Comparison of ENCODE assay signal across 20 cellular contexts in genomic region chr9:4588721-4589120, GRCh38.
DNase-seq lines count a peak whose midpoint lies in the region; ATAC-seq, FAIRE-seq and TF ChIP-seq lines count a peak whose summit lies in the region.
"Had no signal": no experiment of that assay in that cellular context is flagged by ENCODE, and none has a peak within 500 bp of the region (broad histone marks: within the 10 kb centered on the region; RNA-seq: fewer than 3 reads in every experiment).

No MANE protein-coding gene starts in this region.

- H3K27me3 Mint-ChIP-seq in WTC11 (ENCODE audit: low read depth) = no peaks in the 10 kb centered on the region
- H3K27me3 Mint-ChIP-seq: CD4-positive, alpha-beta memory T cell had no signal

- no peaks in the 10 kb centered on the region for H3K36me3 Mint-ChIP-seq in WTC11
- H3K36me3 Mint-ChIP-seq: CD14-positive monocyte; CD4-positive, alpha-beta memory T cell had no signal

- no peak overlapping the region for H3K9ac ChIP-seq in endothelial cell of umbilical vein (replicated peaks; ENCODE audit: extremely low read depth, insufficient read depth, low read length)
- H3K9ac ChIP-seq: BLaER1 had no signal

- H3K27ac Mint-ChIP-seq in WTC11 = peak overlapping the region; percentile 84; the same call in 1 of the 2 replicates
- H3K27ac Mint-ChIP-seq: CD14-positive monocyte, GM23338 had no signal

- no peak for TF ChIP-seq POLR2A in endothelial cell of umbilical vein (IDR thresholded peaks at IDR 0.05; ENCODE audit: low read depth, low read length)
- TF ChIP-seq POLR2A in thyroid gland (IDR thresholded peaks at IDR 0.05) = peak in 1 of 2 donors; percentile 24

- H3K36me3 ChIP-seq in endothelial cell of umbilical vein (ENCODE audit: control insufficient read depth in 2 of 2, extremely low read depth in 1 of 2, insufficient read depth in 2 of 2, low read length in 2 of 2) (no peaks in the 10 kb centered on the region), left lung (peaks cover 0 to 5% of the 10 kb centered on the region in 2 donors), thyroid gland (peaks cover 0 to 4% of the 10 kb centered on the region in 2 donors)
- H3K36me3 ChIP-seq: BLaER1 had no signal

- no peak for TF ChIP-seq CTCF in WTC11 (IDR thresholded peaks at IDR 0.05)
- no peak for TF ChIP-seq CTCF in endothelial cell of umbilical vein (IDR thresholded peaks at IDR 0.05; ENCODE audit: extremely low read depth in 1 of 2, insufficient read depth in 1 of 2, low read depth in 1 of 2, low read length in 2 of 2)
- TF ChIP-seq CTCF in left lung (IDR thresholded peaks at IDR 0.05) = no peak
- TF ChIP-seq CTCF in thyroid gland (IDR thresholded peaks at IDR 0.05) = no peak

- FAIRE-seq in endothelial cell of umbilical vein (lab: Jason Lieb, UNC) = no peak
- FAIRE-seq: GM12892, GM18507, H54, HepG2 had no signal

- WGBS in thyroid gland, 2 donors = 11 to 27% methylated on average over 2 of the region's 2 CpGs

- H3K4me3 ChIP-seq in endothelial cell of umbilical vein (replicated peaks in 1 of 3; ENCODE audit: insufficient read depth in 1 of 3, low read depth in 1 of 3, low read length in 3 of 3) (no peak overlapping the region), left lung (no peak overlapping the region), thyroid gland (replicated peaks in 1 of 3) (no peak overlapping the region)
- H3K4me3 ChIP-seq: BLaER1, GM23338 had no signal

- ATAC-seq in WTC11 = no peak
- peak; percentile 24 for ATAC-seq in left lung
- ATAC-seq in left cardiac atrium = no peak
- ATAC-seq in HG02870 (IDR thresholded peaks at IDR 0.05; ENCODE audit: unreplicated experiment) = no peak
- no peak for ATAC-seq in GM21360 (IDR thresholded peaks at IDR 0.05; ENCODE audit: unreplicated experiment)
- ATAC-seq: GM23338, HepG2 had no signal

- no peaks in the 10 kb centered on the region for H3K9me1 ChIP-seq in endothelial cell of umbilical vein (replicated peaks; ENCODE audit: control insufficient read depth, extremely low read depth, insufficient read depth, low read length)

- POLR2A ChIA-PET in WTC11 (lab: Charles Lee) = no interaction called here
- POLR2A ChIA-PET in endothelial cell of umbilical vein (lab: Charles Lee) = no interaction called here

- no peak overlapping the region for H3K4me2 ChIP-seq in endothelial cell of umbilical vein (ENCODE audit: insufficient read depth, low read length)
- H3K4me2 ChIP-seq: BLaER1, GM23338 had no signal

- CTCF ChIA-PET in WTC11 (lab: Charles Lee) (interaction anchor here (0.6 to 1.6 kb wide), 5 partner anchors 16 to 96 kb away, joined by 3 to 7 read pairs (median 4); no protein-coding TSS in a partner anchor), endothelial cell of umbilical vein (lab: Charles Lee) (interaction anchor here (0.8 to 1.2 kb wide), 2 partner anchors 22 to 28 kb away, joined by 3 read pairs; no protein-coding TSS in a partner anchor)

- H4K20me1 ChIP-seq in endothelial cell of umbilical vein (replicated peaks; ENCODE audit: control insufficient read depth, extremely low read depth, insufficient read depth, low read length) = no peaks in the 10 kb centered on the region
- H4K20me1 ChIP-seq: BLaER1 had no signal

- H3K27ac ChIP-seq in endothelial cell of umbilical vein (ENCODE audit: insufficient read depth, low read depth, low read length) (no peak overlapping the region), left lung (no peak overlapping the region), thyroid gland (peak overlapping the region; percentile 86 to 97 (median 89))
- H3K27ac ChIP-seq: BLaER1 had no signal

- DNase-seq in WTC11 (ENCODE audit: low spot score) = no peak
- peak; percentile 31 for DNase-seq in endothelial cell of umbilical vein (ENCODE audit: low read depth, low spot score)
- DNase-seq in left lung = no peak
- DNase-seq in thyroid gland = peak; percentile 86 to 87
- DNase-seq in left cardiac atrium = no peak
- DNase-seq: 8988T; CD4-positive, alpha-beta memory T cell; DMS153; DMS79; GDM1; HCEC 1CT had no signal

- H3K4me3 Mint-ChIP-seq in WTC11 = no peak overlapping the region
- H3K4me3 Mint-ChIP-seq: CD14-positive monocyte; CD4-positive, alpha-beta memory T cell; GM23338 had no signal

- H3K9me3 ChIP-seq in endothelial cell of umbilical vein (replicated peaks; ENCODE audit: control insufficient read depth, insufficient read depth, low read length) = no peaks in the 10 kb centered on the region
- no peaks in the 10 kb centered on the region for H3K9me3 ChIP-seq in left lung
- no peaks in the 10 kb centered on the region for H3K9me3 ChIP-seq in thyroid gland
- H3K9me3 ChIP-seq: BLaER1 had no signal

- BruUV-seq in endothelial cell of umbilical vein (replicated peaks; lab: Mats Ljungman, UMichigan) = no TSS peak

- H2AFZ ChIP-seq in endothelial cell of umbilical vein (ENCODE audit: low read depth, low read length) = no peak overlapping the region
- H2AFZ ChIP-seq: GM23338 had no signal

- intact Hi-C loops in endothelial cell of umbilical vein (cut with micrococcal nuclease) (no loop called here), left lung (cut with DNase I) (no loop called here), thyroid gland (cut with DNase I) (no loop called here), left cardiac atrium (cut with DNase I) (no loop called here)

- dilution Hi-C loops in endothelial cell of umbilical vein (cut with MboI; ENCODE audit: extremely low pct_ligation_motif_present, low sequenced_read_pairs) = no loop called here

- H3K4me1 ChIP-seq in endothelial cell of umbilical vein (ENCODE audit: control insufficient read depth, extremely low read depth, insufficient read depth, low read length) = no peaks in the 10 kb centered on the region
- peaks cover 5 to 6% of the 10 kb centered on the region in 2 donors for H3K4me1 ChIP-seq in left lung
- H3K4me1 ChIP-seq in thyroid gland = peaks cover 44 to 54% of the 10 kb centered on the region in 2 donors
- H3K4me1 ChIP-seq: BLaER1 had no signal

- no peaks in the 10 kb centered on the region for H3K79me2 ChIP-seq in endothelial cell of umbilical vein (ENCODE audit: control insufficient read depth, insufficient read depth, low read length)

- H3K27me3 ChIP-seq in endothelial cell of umbilical vein (ENCODE audit: control insufficient read depth in 2 of 2, insufficient read depth in 2 of 2, low read length in 2 of 2) = no peaks in the 10 kb centered on the region
- H3K27me3 ChIP-seq in left lung = no peaks in the 10 kb centered on the region
- no peaks in the 10 kb centered on the region for H3K27me3 ChIP-seq in thyroid gland
- H3K27me3 ChIP-seq: BLaER1 had no signal

- H3K4me1 Mint-ChIP-seq in WTC11 = peaks cover 24% of the 10 kb centered on the region

- no peaks in the 10 kb centered on the region for H3K9me3 Mint-ChIP-seq in WTC11
- H3K9me3 Mint-ChIP-seq: CD14-positive monocyte; CD4-positive, alpha-beta memory T cell; GM23338 had no signal

TF ChIP-seq in WTC11, 78 proteins besides CTCF, POLR2A, EP300 and RAD21:
- TF ChIP-seq RELA (CRISPR knock-in tag; IDR thresholded peaks at IDR 0.05; ENCODE audit: borderline replicate concordance) = no peak
- TF ChIP-seq, protein P1, sequence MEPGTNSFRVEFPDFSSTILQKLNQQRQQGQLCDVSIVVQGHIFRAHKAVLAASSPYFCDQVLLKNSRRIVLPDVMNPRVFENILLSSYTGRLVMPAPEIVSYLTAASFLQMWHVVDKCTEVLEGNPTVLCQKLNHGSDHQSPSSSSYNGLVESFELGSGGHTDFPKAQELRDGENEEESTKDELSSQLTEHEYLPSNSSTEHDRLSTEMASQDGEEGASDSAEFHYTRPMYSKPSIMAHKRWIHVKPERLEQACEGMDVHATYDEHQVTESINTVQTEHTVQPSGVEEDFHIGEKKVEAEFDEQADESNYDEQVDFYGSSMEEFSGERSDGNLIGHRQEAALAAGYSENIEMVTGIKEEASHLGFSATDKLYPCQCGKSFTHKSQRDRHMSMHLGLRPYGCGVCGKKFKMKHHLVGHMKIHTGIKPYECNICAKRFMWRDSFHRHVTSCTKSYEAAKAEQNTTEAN (CRISPR knock-in tag; IDR thresholded peaks at IDR 0.05) = no peak

TF ChIP-seq in endothelial cell of umbilical vein, 7 proteins besides CTCF, POLR2A, EP300 and RAD21:
- TF ChIP-seq EZH2 (IDR thresholded peaks at IDR 0.05; ENCODE audit: borderline replicate concordance, low read depth, low read length, severe bottlenecking) (no peak), POLR2AphosphoS5 (IDR thresholded peaks at IDR 0.05; ENCODE audit: insufficient read depth, low read depth, low read length) (no peak), MYC (IDR thresholded peaks at IDR 0.05; ENCODE audit: low read depth, low read length) (no peak), FOS (IDR thresholded peaks at IDR 0.05; ENCODE audit: borderline replicate concordance, insufficient read depth, low read length) (no peak)
- TF ChIP-seq, protein P2, sequence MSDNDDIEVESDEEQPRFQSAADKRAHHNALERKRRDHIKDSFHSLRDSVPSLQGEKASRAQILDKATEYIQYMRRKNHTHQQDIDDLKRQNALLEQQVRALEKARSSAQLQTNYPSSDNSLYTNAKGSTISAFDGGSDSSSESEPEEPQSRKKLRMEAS (IDR thresholded peaks at IDR 0.05; ENCODE audit: insufficient read depth, insufficient read length) = no peak
TF ChIP-seq in endothelial cell of umbilical vein: peak in this region for 0.

Comparison
In these comparisons a context has a peak if more than half of its experiments do, and no peak if none do; other contexts are left out.
1. DNase-seq: peak in endothelial cell of umbilical vein (single experiment) and thyroid gland (2 of 2); none in WTC11 (single experiment), left lung (0 of 2) and left cardiac atrium (single experiment).
2. H3K27ac ChIP-seq: peak in thyroid gland (3 of 3); none in endothelial cell of umbilical vein (single experiment) and left lung (0 of 2).